Comparison of ENCODE assay signal across 10 cellular contexts in genomic region chr2:31886700-31887099, GRCh38.
DNase-seq lines count a peak whose midpoint lies in the region; ATAC-seq and TF ChIP-seq lines count a peak whose summit lies in the region.
"Had no signal": no experiment of that assay in that cellular context is flagged by ENCODE, and none has a peak within 500 bp of the region (broad histone marks: within the 10 kb centered on the region; RNA-seq: fewer than 3 reads in every experiment).

No MANE protein-coding gene starts in this region.

- intact Hi-C loops in lower lobe of right lung (cut with DNase I): no loop called here

- peak; percentile 54 for ATAC-seq in HG03139 (IDR thresholded peaks at IDR 0.05; ENCODE audit: unreplicated experiment)
- ATAC-seq in lower lobe of right lung: no peak
- no peak for ATAC-seq in HG03571 (IDR thresholded peaks at IDR 0.05; ENCODE audit: unreplicated experiment)
- ATAC-seq in GM19035 (IDR thresholded peaks at IDR 0.05; ENCODE audit: unreplicated experiment): no peak
- no peak for ATAC-seq in GM18870 (IDR thresholded peaks at IDR 0.05; ENCODE audit: unreplicated experiment)

- H3K4me3 ChIP-seq in GM06990 (replicated peaks; ENCODE audit: low read depth, low read length): no peak overlapping the region
- no peak overlapping the region for H3K4me3 ChIP-seq in lower lobe of right lung
- H3K4me3 ChIP-seq: coronary artery had no signal

- no peaks in the 10 kb centered on the region for H3K9me3 ChIP-seq in lower lobe of right lung

- H3K4me1 ChIP-seq in lower lobe of right lung: no peaks in the 10 kb centered on the region

- H3K36me3 ChIP-seq in GM06990 (ENCODE audit: control insufficient read depth, insufficient read depth, low read length) (peaks cover under 1% of the 10 kb centered on the region; the same call in 1 of the 2 replicates), lower lobe of right lung (peaks cover 15% of the 10 kb centered on the region)

- no peak overlapping the region for H3K27ac ChIP-seq in lower lobe of right lung
- H3K27ac ChIP-seq: coronary artery had no signal

- no peaks in the 10 kb centered on the region for H3K27me3 ChIP-seq in GM06990 (replicated peaks; ENCODE audit: control insufficient read depth, insufficient read depth, low read length)
- H3K27me3 ChIP-seq in lower lobe of right lung (ENCODE audit: low read depth): no peaks in the 10 kb centered on the region

- DNase-seq in GM06990 (ENCODE audit: extremely low read depth, insufficient read length) (no peak), amniotic epithelial cell (ENCODE audit: low read depth) (peak; percentile 21), lower lobe of right lung (no peak), NCI-H446 (lab: John Stamatoyannopoulos, UW) (no peak)
- DNase-seq: activated CD4-positive, CD25-positive, alpha-beta regulatory T cell had no signal

- TF ChIP-seq CTCF in GM06990 (IDR thresholded peaks at IDR 0.05; ENCODE audit: insufficient read depth, low read length, poor library complexity, severe bottlenecking) (peak; percentile 58), lower lobe of right lung (IDR thresholded peaks at IDR 0.05) (peak; percentile 17)
